In genomic region chr19:4583961-4584669, GRCh38 we compare ENCODE assay signal across 9 cellular contexts. TPM values are rescaled to one million over a fixed set of nuclear protein-coding genes. Genes with fewer than 3 reads are reported as not detected.
DNase-seq lines count a peak whose midpoint lies in the region; ATAC-seq and TF ChIP-seq lines count a peak whose summit lies in the region.
"Had no signal": no experiment of that assay in that cellular context is flagged by ENCODE, and none has a peak within 500 bp of the region (broad histone marks: within the 10 kb centered on the region; RNA-seq: fewer than 3 reads in every experiment).

No MANE protein-coding gene starts in this region.

- H2AFZ ChIP-seq in HCT116 (ENCODE audit: low read depth, low read length, poor library complexity, severe bottlenecking): peak overlapping the region; percentile 67

- intact Hi-C loops in HCT116 (cut with micrococcal nuclease): no loop called here

- ATAC-seq in HCT116 (peak; percentile 57), gastroesophageal sphincter (no peak)
- ATAC-seq in activated T-helper 17 cell treated with anti-CD3 and anti-CD28 coated beads, Interleukin-2, amount 50 U/mL, for 72 hours (replicated peaks): no peak

- H3K4me3 Mint-ChIP-seq in activated T-helper 17 cell treated with anti-CD3 and anti-CD28 coated beads, Interleukin-2, amount 50 U/mL, for 72 hours: no peak overlapping the region

- TF ChIP-seq EP300 in gastroesophageal sphincter (IDR thresholded peaks at IDR 0.05): no peak

- H3K9me2 ChIP-seq in HCT116 (ENCODE audit: insufficient read depth): no peaks in the 10 kb centered on the region

- no peak for TF ChIP-seq RAD21 in HCT116 (IDR thresholded peaks at IDR 0.05; ENCODE audit: low read depth)

- no peaks in the 10 kb centered on the region for H4K20me1 ChIP-seq in HCT116 (ENCODE audit: insufficient read depth)

- H3K36me3 Mint-ChIP-seq in activated T-helper 17 cell treated with anti-CD3 and anti-CD28 coated beads, Interleukin-2, amount 50 U/mL, for 72 hours (ENCODE audit: low read depth): peaks cover 8% of the 10 kb centered on the region

- H3K9me3 ChIP-seq in HCT116 (ENCODE audit: control insufficient read depth in 1 of 2, insufficient read depth in 1 of 2, low read depth in 1 of 2, low read length in 2 of 2) (no peaks in the 10 kb centered on the region), SK-N-MC (ENCODE audit: low read depth, low read length) (no peaks in the 10 kb centered on the region), gastroesophageal sphincter (no peaks in the 10 kb centered on the region)

- H3K4me3 ChIP-seq in HCT116 (replicated peaks in 1 of 2; ENCODE audit: low read depth in 1 of 2, low read length in 2 of 2): peak overlapping the region; percentile 63 to 64
- peak overlapping the region; percentile 73 for H3K4me3 ChIP-seq in SK-N-MC
- peak overlapping the region; percentile 42 to 53 for H3K4me3 ChIP-seq in foreskin fibroblast (ENCODE audit: low read depth in 1 of 2, low read length in 2 of 2)
- H3K4me3 ChIP-seq in skeletal muscle cell (ENCODE audit: low read depth, low read length): peak overlapping the region; percentile 46
- peak overlapping the region in 1 of 2 donors; percentile 47 for H3K4me3 ChIP-seq in gastroesophageal sphincter

- peaks cover 32% of the 10 kb centered on the region for H3K27me3 Mint-ChIP-seq in activated T-helper 17 cell treated with anti-CD3 and anti-CD28 coated beads, Interleukin-2, amount 50 U/mL, for 72 hours

- CTCF ChIA-PET in HCT116 (lab: Charles Lee): interaction anchor here (1.2 kb wide), 1 partner anchor 8 kb away, joined by 6 read pairs; no protein-coding TSS in a partner anchor

- TF ChIP-seq CTCF in HCT116 (IDR thresholded peaks at IDR 0.05 in 2 of 3, conservative IDR thresholded peaks at IDR 0.05 in 1 of 3; ENCODE audit: borderline replicate concordance in 1 of 3, insufficient read depth in 1 of 3, low read depth in 2 of 3, low read length in 2 of 3): no peak
- TF ChIP-seq CTCF in foreskin fibroblast (IDR thresholded peaks at IDR 0.05; ENCODE audit: low read depth, low read length): no peak
- no peak for TF ChIP-seq CTCF in gastroesophageal sphincter (IDR thresholded peaks at IDR 0.05)

- H3K36me3 ChIP-seq in HCT116 (ENCODE audit: control insufficient read depth in 1 of 2, insufficient read depth in 2 of 2, low read length in 2 of 2) (no peaks in the 10 kb centered on the region), SK-N-MC (ENCODE audit: insufficient read depth, low read length) (no peaks in the 10 kb centered on the region), gastroesophageal sphincter (no peaks in the 10 kb centered on the region)

- H3K9ac ChIP-seq in HCT116 (ENCODE audit: low read length) (peak overlapping the region; percentile 47), SK-N-MC (ENCODE audit: insufficient read length) (no peak overlapping the region)

- RAD21 ChIA-PET in HCT116 (lab: Charles Lee; ENCODE audit: low non-redundant PET in 1 of 2, low total read pairs in 2 of 2, uncharacterized antibody in 2 of 2, unreplicated experiment in 2 of 2): no interaction called here

- BruUV-seq in HCT116 (replicated peaks; lab: Mats Ljungman, UMichigan): no TSS peak

- peaks cover 18 to 49% of the 10 kb centered on the region in 2 experiments; a peak in 3 of 4 replicates for H3K4me1 ChIP-seq in HCT116 (ENCODE audit: control insufficient read depth in 1 of 2, insufficient read depth in 2 of 2, low read length in 2 of 2)
- H3K4me1 ChIP-seq in gastroesophageal sphincter: peaks cover 0 to 37% (median 13%) of the 10 kb centered on the region in 3 donors

- no peak overlapping the region for H3K27ac Mint-ChIP-seq in activated T-helper 17 cell treated with anti-CD3 and anti-CD28 coated beads, Interleukin-2, amount 50 U/mL, for 72 hours
- H3K27ac Mint-ChIP-seq: naive thymus-derived CD8-positive, alpha-beta T cell had no signal

- DNase-seq in HCT116 (ENCODE audit: low read depth, low spot score) (no peak), SK-N-MC (ENCODE audit: low read depth, low spot score) (no peak), foreskin fibroblast (peak in 1 of 2 donors; percentile 61), skeletal muscle cell (ENCODE audit: low read depth) (no peak), SK-N-DZ (ENCODE audit: low spot score) (no peak)

- WGBS in gastroesophageal sphincter (ENCODE audit: low coverage in 1 of 2), 2 donors: 0% methylated on average over 4 of the region's 49 CpGs; no CpG with 5 or more reads in 1 of the 2 donors

- H3K27ac ChIP-seq in HCT116 (ENCODE audit: low read depth, low read length): peak overlapping the region; percentile 55; the same call in 1 of the 2 replicates
- no peak overlapping the region for H3K27ac ChIP-seq in SK-N-MC
- no peak overlapping the region for H3K27ac ChIP-seq in gastroesophageal sphincter

- peaks cover 12% of the 10 kb centered on the region for H3K79me2 ChIP-seq in HCT116 (ENCODE audit: insufficient read depth, low read length)

- H3K27me3 ChIP-seq in HCT116 (ENCODE audit: insufficient read depth, low read length): no peaks in the 10 kb centered on the region
- H3K27me3 ChIP-seq in gastroesophageal sphincter: peaks cover 77% of the 10 kb centered on the region

- H3K4me2 ChIP-seq in HCT116 (ENCODE audit: low read length): peak overlapping the region; percentile 98

- TF ChIP-seq POLR2A in HCT116 (IDR thresholded peaks at IDR 0.05; ENCODE audit: borderline replicate concordance, extremely low read depth, insufficient read depth, insufficient read length) (no peak), gastroesophageal sphincter (IDR thresholded peaks at IDR 0.05) (no peak)

- no peaks in the 10 kb centered on the region for H3K9me3 Mint-ChIP-seq in activated T-helper 17 cell treated with anti-CD3 and anti-CD28 coated beads, Interleukin-2, amount 50 U/mL, for 72 hours
- H3K9me3 Mint-ChIP-seq: naive thymus-derived CD8-positive, alpha-beta T cell had no signal

- peaks cover 8% of the 10 kb centered on the region for H3K4me1 Mint-ChIP-seq in activated T-helper 17 cell treated with anti-CD3 and anti-CD28 coated beads, Interleukin-2, amount 50 U/mL, for 72 hours

- POLR2A ChIA-PET in HCT116 (lab: Charles Lee): interaction anchor here (1.3 kb wide), 1 partner anchor 13 kb away, joined by 4 read pairs; no protein-coding TSS in a partner anchor

TF ChIP-seq in HCT116, 20 proteins besides CTCF, POLR2A, EP300 and RAD21 (continues in another document):
- TF ChIP-seq ZNF274 (IDR thresholded peaks at IDR 0.05; ENCODE audit: low read depth, low read length): no peak
- TF ChIP-seq SIN3A (IDR thresholded peaks at IDR 0.05; ENCODE audit: low read depth): no peak
- TF ChIP-seq JUND (IDR thresholded peaks at IDR 0.05): no peak
- TF ChIP-seq ZFX (IDR thresholded peaks at IDR 0.05): 0 out of 2 replicates have a peak, but pooled peaks have one; percentile 20
- peak; percentile 63 for TF ChIP-seq SP1 (IDR thresholded peaks at IDR 0.05; ENCODE audit: low read depth)
- TF ChIP-seq YY1 (IDR thresholded peaks at IDR 0.05; ENCODE audit: extremely low read depth, insufficient replicate concordance, low read depth, low read length): no peak
- 0 out of 2 replicates have a peak, but pooled peaks have one; percentile 19 for TF ChIP-seq CBX3 (IDR thresholded peaks at IDR 0.05; ENCODE audit: low read depth)
- peak; percentile 47; the same call in 1 of the 2 replicates for TF ChIP-seq POLR2AphosphoS5 (IDR thresholded peaks at IDR 0.05; ENCODE audit: low read depth, low read length)

RNA-seq across cellular contexts. Expression of gene SEMA6B, which starts 24.6 kb away (rescaled TPM):
- 58.4 TPM for total RNA-seq in HCT116 (2021; ENCODE audit: unreplicated experiment)
- 60.5 and 70.5 TPM in 2 replicates for polyA plus RNA-seq in HCT116 (2012)
- polyA plus RNA-seq in SK-N-DZ (2014; cell fraction: cytosol; rRNA removed): 2.1 and 2.6 TPM in 2 replicates
- polyA plus RNA-seq in SK-N-DZ (2014; cell fraction: nucleus; rRNA removed): 2.5 and 2.6 TPM in 2 replicates
- under 1 TPM in 1 of 2 donors, not detected in 1; 0.05 TPM for total RNA-seq in activated T-helper 17 cell treated with anti-CD3 and anti-CD28 coated beads, Interleukin-2, amount 50 U/mL, for 72 hours
- total RNA-seq in gastroesophageal sphincter: 10 to 100 TPM in 1 of 4 donors, 1 to 10 TPM in 3; 2.0 to 12.4 (median 7.3) TPM
- total RNA-seq: T-helper 1 cell treated with Interleukin-12 subunit alpha and Interleukin-12 subunit beta and Interleukin-4 antibody, amounts not matched to agents 30 ng/mL and 1 ng/mL, for 36 hours had no signal
- polyA plus RNA-seq: naive thymus-derived CD8-positive, alpha-beta T cell had no signal

RNA-seq across cellular contexts. Expression of gene LRG1, which starts 44.3 kb away (rescaled TPM):
- total RNA-seq in HCT116 (2021; ENCODE audit: unreplicated experiment) (1.3 TPM), gastroesophageal sphincter (1 to 10 TPM in 2 of 4 donors, not detected in 2; 2.1 to 8.5 TPM)
- 0.72 and 0.83 TPM in 2 replicates for polyA plus RNA-seq in HCT116 (2012)
- polyA plus RNA-seq in SK-N-DZ (2014; cell fraction: cytosol; rRNA removed): not detected in 2 replicates
- not detected in 2 replicates for polyA plus RNA-seq in SK-N-DZ (2014; cell fraction: nucleus; rRNA removed)
- under 1 TPM; 0.53 to 0.93 TPM for total RNA-seq in activated T-helper 17 cell treated with anti-CD3 and anti-CD28 coated beads, Interleukin-2, amount 50 U/mL, for 72 hours
- total RNA-seq: naive thymus-derived CD8-positive, alpha-beta T cell had no signal
- polyA plus RNA-seq: naive thymus-derived CD8-positive, alpha-beta T cell had no signal

RNA-seq across cellular contexts. Expression of gene PLIN5, which starts 49.1 kb away (rescaled TPM):
- total RNA-seq in HCT116 (2021; ENCODE audit: unreplicated experiment) (8.1 TPM), gastroesophageal sphincter (10 to 100 TPM in 2 of 4 donors, 1 to 10 TPM in 1, under 1 TPM in 1; 0.49 to 24.3 (median 11.2) TPM)
- polyA plus RNA-seq in HCT116 (2012): 4.3 and 5.8 TPM in 2 replicates
- 0.60 and 0.77 TPM in 2 replicates for polyA plus RNA-seq in SK-N-DZ (2014; cell fraction: cytosol; rRNA removed)
- polyA plus RNA-seq in SK-N-DZ (2014; cell fraction: nucleus; rRNA removed): 2.4 and 3.9 TPM in 2 replicates
- under 1 TPM in 1 of 2 donors, not detected in 1; 0.17 TPM for total RNA-seq in activated T-helper 17 cell treated with anti-CD3 and anti-CD28 coated beads, Interleukin-2, amount 50 U/mL, for 72 hours
- total RNA-seq: T-helper 1 cell treated with Interleukin-12 subunit alpha and Interleukin-12 subunit beta and Interleukin-4 antibody, amounts not matched to agents 30 ng/mL and 1 ng/mL, for 36 hours had no signal

RNA-seq across cellular contexts. Expression of gene TNFAIP8L1, which starts 55.2 kb away (rescaled TPM):
- 22.2 TPM for total RNA-seq in HCT116 (2021; ENCODE audit: unreplicated experiment)
- 19.5 and 24.0 TPM in 2 replicates for polyA plus RNA-seq in HCT116 (2012)
- 5.4 and 8.5 TPM in 2 replicates for polyA plus RNA-seq in SK-N-DZ (2014; cell fraction: cytosol; rRNA removed)
- polyA plus RNA-seq in SK-N-DZ (2014; cell fraction: nucleus; rRNA removed): 1.8 and 2.0 TPM in 2 replicates
- total RNA-seq in activated T-helper 17 cell treated with anti-CD3 and anti-CD28 coated beads, Interleukin-2, amount 50 U/mL, for 72 hours: 10 to 100 TPM; 18.0 to 23.6 TPM
- 10 to 100 TPM in 1 of 4 donors, 1 to 10 TPM in 3; 5.8 to 16.4 (median 7.0) TPM for total RNA-seq in gastroesophageal sphincter
